In the genomic region with DNA sequence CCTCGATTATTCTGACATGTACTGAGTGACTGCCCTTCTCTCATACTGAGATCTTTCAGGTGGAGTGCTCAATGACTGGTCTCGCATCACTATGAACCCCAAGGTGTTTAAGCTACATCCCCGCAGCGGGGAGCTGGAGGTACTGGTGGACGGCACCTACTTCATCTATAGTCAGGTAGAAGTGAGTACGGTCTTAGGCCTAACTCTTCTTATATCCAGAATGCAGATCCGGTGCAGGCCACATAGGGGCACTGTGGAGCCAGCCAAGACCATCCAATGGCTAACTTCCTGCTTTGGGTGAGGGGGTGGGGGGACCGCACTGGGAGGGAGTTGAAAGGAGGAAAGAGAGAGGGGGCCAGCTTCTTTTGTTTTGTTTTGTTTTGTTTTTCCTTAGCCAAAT, we compare ENCODE assay signal across 9 cellular contexts. TPM values are rescaled to one million over a fixed set of nuclear protein-coding genes. Genes with fewer than 3 reads are reported as not detected.
DNase-seq lines count a peak whose midpoint lies in the region; ATAC-seq, FAIRE-seq and TF ChIP-seq lines count a peak whose summit lies in the region.
"Had no signal": no experiment of that assay in that cellular context is flagged by ENCODE, and none has a peak within 500 bp of the region (broad histone marks: within the 10 kb centered on the region; RNA-seq: fewer than 3 reads in every experiment).

No MANE protein-coding gene starts in this region.

- ATAC-seq in GM18867 (IDR thresholded peaks at IDR 0.05; ENCODE audit: unreplicated experiment), result peak; percentile 58
- peak; percentile 84 for ATAC-seq in IMR-90 (ENCODE audit: low read depth)

- CTCF ChIA-PET in IMR-90 (lab: Yijun Ruan, JAX), result interaction anchor here (1.7 kb wide), 1 partner anchor 64 kb away, joined by 6 read pairs; no protein-coding TSS in a partner anchor
- CTCF ChIA-PET in activated CD4-positive, alpha-beta memory T cell treated with anti-CD3 and anti-CD28 coated beads for 36 hours (lab: Charles Lee), result interaction anchor here (1.0 to 1.7 kb wide), 5 partner anchors 9 to 541 kb away, joined by 3 to 5 read pairs (median 3); no protein-coding TSS in a partner anchor

- no peaks in the 10 kb centered on the region for H3K36me3 Mint-ChIP-seq in activated CD4-positive, alpha-beta memory T cell treated with anti-CD3 and anti-CD28 coated beads for 36 hours

- in situ Hi-C loops in IMR-90 (cut with MboI; ENCODE audit: low sequenced_read_pairs), result no loop called here

- no peak overlapping the region for H3K56ac ChIP-seq in IMR-90 (ENCODE audit: extremely low read depth, insufficient read depth, low read length)

- intact Hi-C loops in IMR-90 (cut with micrococcal nuclease), result loop anchor here (2.0 to 5.0 kb wide), 2 partner anchors 63 to 1211 kb away; no protein-coding TSS in a partner anchor
- intact Hi-C loops in activated CD4-positive, alpha-beta memory T cell treated with anti-CD3 and anti-CD28 coated beads for 36 hours (cut with micrococcal nuclease), result loop anchor here (2.0 kb wide), 1 partner anchor 63 kb away; no protein-coding TSS in a partner anchor
- intact Hi-C loops in testis (cut with DNase I; ENCODE audit: low total_unique reads), result no loop called here

- no peak overlapping the region for H2AFZ ChIP-seq in IMR-90 (replicated peaks; ENCODE audit: low read length, poor library complexity)

- H3K23ac ChIP-seq in IMR-90 (ENCODE audit: low read depth, low read length), result no peak overlapping the region

- peak; percentile 61 for TF ChIP-seq RAD21 in IMR-90 (IDR thresholded peaks at IDR 0.05; ENCODE audit: low read length)

- no peaks in the 10 kb centered on the region for H3K27me3 Mint-ChIP-seq in activated CD4-positive, alpha-beta memory T cell treated with anti-CD3 and anti-CD28 coated beads for 36 hours
- H3K27me3 Mint-ChIP-seq: activated B cell treated with CpG ODN at 0.5 μM for 24 hours had no signal

- no peak overlapping the region for H2BK5ac ChIP-seq in IMR-90 (ENCODE audit: low read depth, low read length, poor library complexity, severe bottlenecking)

- no peak overlapping the region for H2BK20ac ChIP-seq in IMR-90 (ENCODE audit: low read depth, low read length)

- dilution Hi-C loops in IMR-90 (cut with HindIII; ENCODE audit: low sequenced_read_pairs, unreplicated experiment), result no loop called here

- no peak overlapping the region for H4K5ac ChIP-seq in IMR-90 (ENCODE audit: low read depth, low read length)

- H3K4me2 ChIP-seq in IMR-90 (ENCODE audit: low read depth, low read length), result no peak overlapping the region

- WGBS in IMR-90 (ENCODE audit: extremely low coverage in 2 of 2, insufficient read length in 1 of 2), 2 experiments, result no CpG with 5 or more reads among the region's 8 CpGs
- WGBS in testis, 2 donors, result 63 to 92% methylated on average over 5 to 8 of the region's 8 CpGs

- H3K18ac ChIP-seq in IMR-90 (ENCODE audit: low read depth, low read length), result no peak overlapping the region

- H3K4me1 Mint-ChIP-seq in activated CD4-positive, alpha-beta memory T cell treated with anti-CD3 and anti-CD28 coated beads for 36 hours (ENCODE audit: low read depth), result peaks cover 5% of the 10 kb centered on the region
- H3K4me1 Mint-ChIP-seq: activated B cell treated with CpG ODN at 0.5 μM for 24 hours had no signal

- POLR2A ChIA-PET in IMR-90 (lab: Charles Lee; ENCODE audit: unreplicated experiment), result no interaction called here
- POLR2A ChIA-PET in activated CD4-positive, alpha-beta memory T cell treated with anti-CD3 and anti-CD28 coated beads for 36 hours (lab: Charles Lee), result no interaction called here

- TF ChIP-seq POLR2A in IMR-90 (IDR thresholded peaks at IDR 0.05; ENCODE audit: low read depth, low read length), result no peak
- TF ChIP-seq POLR2A in testis (IDR thresholded peaks at IDR 0.05), result no peak

- H2AK9ac ChIP-seq in IMR-90 (replicated peaks; ENCODE audit: low read depth, low read length, poor library complexity), result no peak overlapping the region

- no peak overlapping the region for H2BK120ac ChIP-seq in IMR-90 (ENCODE audit: low read depth, low read length)

- H3K36me3 ChIP-seq in IMR-90 (ENCODE audit: control insufficient read depth, insufficient read depth, low read length), result no peaks in the 10 kb centered on the region
- H3K36me3 ChIP-seq in testis (ENCODE audit: low read depth, missing control alignments), result no peaks in the 10 kb centered on the region

- no peak overlapping the region for H3K9ac ChIP-seq in IMR-90 (ENCODE audit: low read depth, low read length)

- no peaks in the 10 kb centered on the region; the same call in 1 of the 2 replicates for H4K20me1 ChIP-seq in IMR-90 (ENCODE audit: insufficient read depth, low read length)

- no peak overlapping the region for H2BK15ac ChIP-seq in IMR-90 (ENCODE audit: low read depth, low read length)

- no peak for FAIRE-seq in D721Med (lab: Jason Lieb, UNC)

- H3K4me3 ChIP-seq in IMR-90 (ENCODE audit: insufficient read depth, low read depth, low read length) (no peak overlapping the region), testis (no peak overlapping the region), coronary artery (no peak overlapping the region)

- TF ChIP-seq CTCF in D721Med (IDR thresholded peaks at IDR 0.05; ENCODE audit: insufficient read depth, missing control alignments) (peak; percentile 38), IMR-90 (conservative IDR thresholded peaks at IDR 0.05; ENCODE audit: low read depth, low read length) (peak; percentile 58), testis (IDR thresholded peaks at IDR 0.05) (peak in 2 of 3 experiments; percentile 19 to 33), coronary artery (IDR thresholded peaks at IDR 0.05) (no peak)

- no peaks in the 10 kb centered on the region for H3K9me3 Mint-ChIP-seq in activated CD4-positive, alpha-beta memory T cell treated with anti-CD3 and anti-CD28 coated beads for 36 hours
- H3K9me3 Mint-ChIP-seq: activated B cell treated with CpG ODN at 0.5 μM for 24 hours had no signal

- H3K27me3 ChIP-seq in IMR-90 (ENCODE audit: control insufficient read depth, insufficient read depth, low read length), result peaks cover 10% of the 10 kb centered on the region
- H3K27me3 ChIP-seq in testis, result no peaks in the 10 kb centered on the region

- no peak overlapping the region for H3K14ac ChIP-seq in IMR-90 (replicated peaks; ENCODE audit: low read depth, low read length)

- no peak overlapping the region for H3K4ac ChIP-seq in IMR-90 (ENCODE audit: low read depth, low read length)

- H3K4me1 ChIP-seq in IMR-90 (ENCODE audit: control insufficient read depth, insufficient read depth, low read length) (no peaks in the 10 kb centered on the region), testis (no peaks in the 10 kb centered on the region)

- H3K9me3 ChIP-seq in IMR-90 (ENCODE audit: control insufficient read depth, insufficient read depth, low read length), result no peaks in the 10 kb centered on the region
- no peaks in the 10 kb centered on the region for H3K9me3 ChIP-seq in testis

- no peak overlapping the region for H4K91ac ChIP-seq in IMR-90 (ENCODE audit: insufficient read depth, low read depth, low read length)

- no peaks in the 10 kb centered on the region for H3K79me1 ChIP-seq in IMR-90 (ENCODE audit: low read depth in 1 of 2, low read length in 2 of 2)

- H2AK5ac ChIP-seq in IMR-90 (ENCODE audit: low read depth, low read length), result no peak overlapping the region

- H3K4me3 Mint-ChIP-seq in activated CD4-positive, alpha-beta memory T cell treated with anti-CD3 and anti-CD28 coated beads for 36 hours, result no peak overlapping the region
- H3K4me3 Mint-ChIP-seq: activated B cell treated with CpG ODN at 0.5 μM for 24 hours had no signal

- H3K27ac Mint-ChIP-seq in activated CD4-positive, alpha-beta memory T cell treated with anti-CD3 and anti-CD28 coated beads for 36 hours, result no peak overlapping the region
- H3K27ac Mint-ChIP-seq: activated B cell treated with CpG ODN at 0.5 μM for 24 hours had no signal

- DNase-seq in D721Med (ENCODE audit: insufficient read length, low spot score) (no peak), IMR-90 (peak; percentile 21), hepatic stellate cell (ENCODE audit: low spot score) (peak; percentile 37), testis (peak; percentile 51), coronary artery (ENCODE audit: low spot score) (no peak), amniotic stem cell (lab: John Stamatoyannopoulos, UW) (no peak)
- peak; percentile 45 for DNase-seq in activated CD4-positive, alpha-beta memory T cell treated with anti-CD3 and anti-CD28 coated beads for 36 hours
- DNase-seq: activated B cell treated with CpG ODN at 0.5 μM for 24 hours had no signal

- no peak overlapping the region for H4K8ac ChIP-seq in IMR-90 (ENCODE audit: low read depth in 2 of 2, low read length in 2 of 2)

- H3K9me1 ChIP-seq in IMR-90 (ENCODE audit: insufficient read depth, low read length), result no peaks in the 10 kb centered on the region

- BruUV-seq in IMR-90 (replicated peaks; lab: Mats Ljungman, UMichigan), result no TSS peak

- H3K27ac ChIP-seq in IMR-90 (ENCODE audit: insufficient read depth, low read length) (no peak overlapping the region), testis (no peak overlapping the region), coronary artery (no peak overlapping the region)

TF ChIP-seq in IMR-90, 13 proteins besides CTCF, POLR2A, EP300 and RAD21:
- TF ChIP-seq CHD1 (IDR thresholded peaks at IDR 0.05; ENCODE audit: low read depth, low read length) (no peak), SMC3 (IDR thresholded peaks at IDR 0.05; ENCODE audit: low read depth, low read length) (peak; percentile 53)

RNA-seq across cellular contexts. Expression of a gene that starts 16.4 kb away (rescaled TPM):
- total RNA-seq in IMR-90 (2012; rRNA removed) (under 0.01 TPM in 1 of 2 replicates, not detected in the other), testis (1 to 10 TPM in 1 of 2 donors, under 1 TPM in 1; 0.31 to 3.9 TPM)
- polyA plus RNA-seq in IMR-90 (2012; rRNA removed) (not detected in 2 replicates), testis (ENCODE audit: insufficient read depth, low read depth, low replicate concordance) (0.44 TPM)
- 0.06 TPM in 1 of 2 replicates, not detected in the other for polyA plus RNA-seq in IMR-90 (2012; cell fraction: cytosol; rRNA removed)
- 0.08 TPM in 1 of 2 replicates, not detected in the other for polyA plus RNA-seq in IMR-90 (2012; cell fraction: nucleus; rRNA removed; ENCODE audit: low replicate concordance)
- total RNA-seq in activated CD4-positive, alpha-beta memory T cell treated with anti-CD3 and anti-CD28 coated beads for 36 hours, result not detected
- total RNA-seq: activated B cell treated with CpG ODN at 0.5 μM for 24 hours had no signal

RNA-seq across cellular contexts. Expression of a gene that starts 28.9 kb away (rescaled TPM):
- not detected in 2 replicates for total RNA-seq in IMR-90 (2012; rRNA removed)
- not detected in 2 replicates for polyA plus RNA-seq in IMR-90 (2012; rRNA removed)
- not detected in 2 replicates for polyA plus RNA-seq in IMR-90 (2012; cell fraction: cytosol; rRNA removed)
- not detected in 2 replicates for polyA plus RNA-seq in IMR-90 (2012; cell fraction: nucleus; rRNA removed; ENCODE audit: low replicate concordance)
- not detected for total RNA-seq in activated CD4-positive, alpha-beta memory T cell treated with anti-CD3 and anti-CD28 coated beads for 36 hours
- 10 to 100 TPM in 1 of 2 donors, 1 to 10 TPM in 1; 6.9 to 17.9 TPM for total RNA-seq in testis
- 8.1 TPM for polyA plus RNA-seq in testis (ENCODE audit: insufficient read depth, low read depth, low replicate concordance)
- total RNA-seq: activated B cell treated with CpG ODN at 0.5 μM for 24 hours had no signal

Comparison
In these comparisons a context has a peak if more than half of its experiments do, and no peak if none do; other contexts are left out.
1. DNase-seq: peak in IMR-90 (single experiment), activated CD4-positive, alpha-beta memory T cell treated with anti-CD3 and anti-CD28 coated beads for 36 hours (single experiment), hepatic stellate cell (single experiment) and testis (single experiment); none in D721Med (single experiment), coronary artery (single experiment) and amniotic stem cell (single experiment).